In genomic region chr2:199464614-199465352, GRCh38 we compare ENCODE assay signal across 14 cellular contexts. TPM values are rescaled to one million over a fixed set of nuclear protein-coding genes. Genes with fewer than 3 reads are reported as not detected.
DNase-seq lines count a peak whose midpoint lies in the region; ATAC-seq and TF ChIP-seq lines count a peak whose summit lies in the region.
"Had no signal": no experiment of that assay in that cellular context is flagged by ENCODE, and none has a peak within 500 bp of the region (broad histone marks: within the 10 kb centered on the region; RNA-seq: fewer than 3 reads in every experiment).

No MANE protein-coding gene starts in this region.

- H3K36me3 ChIP-seq in iPS-15b (ENCODE audit: control insufficient read depth, insufficient read depth, low read length): no peaks in the 10 kb centered on the region
- H3K36me3 ChIP-seq in upper lobe of right lung: no peaks in the 10 kb centered on the region

- CTCF ChIA-PET in activated CD4-positive, alpha-beta T cell treated with anti-CD3 and anti-CD28 coated beads for 36 hours (lab: Charles Lee): interaction anchor here (0.6 to 1.1 kb wide), 3 partner anchors 9 to 275 kb away, joined by 3 read pairs; no protein-coding TSS in a partner anchor
- CTCF ChIA-PET in WTC11 (lab: Charles Lee): interaction anchor here (1.1 to 2.4 kb wide), 3 partner anchors 9 to 24 kb away, joined by 4 to 7 read pairs (median 6); no protein-coding TSS in a partner anchor

- no peaks in the 10 kb centered on the region for H3K36me3 Mint-ChIP-seq in activated CD4-positive, alpha-beta T cell treated with anti-CD3 and anti-CD28 coated beads for 36 hours (ENCODE audit: low read depth)
- no peaks in the 10 kb centered on the region for H3K36me3 Mint-ChIP-seq in WTC11

- no peak for TF ChIP-seq CTCF in WTC11 (IDR thresholded peaks at IDR 0.05)
- no peak for TF ChIP-seq CTCF in upper lobe of right lung (IDR thresholded peaks at IDR 0.05)

- peak overlapping the region; percentile 18 for H3K4me3 Mint-ChIP-seq in activated CD4-positive, alpha-beta T cell treated with anti-CD3 and anti-CD28 coated beads for 36 hours
- peak overlapping the region; percentile 71 for H3K4me3 Mint-ChIP-seq in WTC11

- DNase-seq in activated CD4-positive, alpha-beta T cell treated with anti-CD3 and anti-CD28 coated beads for 36 hours: peak; percentile 10
- no peak for DNase-seq in activated CD4-positive, alpha-beta T cell treated with anti-CD3 and anti-CD28 coated beads for 4 hours
- DNase-seq in WTC11 (ENCODE audit: low spot score) (no peak), retina (peak; percentile 64), dedifferentiated amniotic fluid mesenchymal stem cell (ENCODE audit: extremely low spot score) (no peak), ureter (ENCODE audit: low spot score) (no peak), upper lobe of right lung (no peak)
- DNase-seq: ACHN, dermis blood vessel endothelial cell, DMS79 treated with DMSO at 0.1 percent for 48 hours, midbrain, NCI-H1105, NCI-H748 treated with DMSO at 0.1 percent for 48 hours had no signal

- H3K27ac ChIP-seq in upper lobe of right lung: no peak overlapping the region

- H3K9me3 Mint-ChIP-seq in activated CD4-positive, alpha-beta T cell treated with anti-CD3 and anti-CD28 coated beads for 36 hours (ENCODE audit: low read depth): no peaks in the 10 kb centered on the region
- no peaks in the 10 kb centered on the region for H3K9me3 Mint-ChIP-seq in WTC11

- H3K4me1 ChIP-seq in iPS-15b (ENCODE audit: control insufficient read depth, insufficient read depth, low read length) (peaks cover 5% of the 10 kb centered on the region), upper lobe of right lung (peaks cover 23% of the 10 kb centered on the region)

- H3K27me3 Mint-ChIP-seq in activated CD4-positive, alpha-beta T cell treated with anti-CD3 and anti-CD28 coated beads for 36 hours: peaks cover 68% of the 10 kb centered on the region
- peaks cover 96% of the 10 kb centered on the region for H3K27me3 Mint-ChIP-seq in WTC11 (ENCODE audit: low read depth)

- peak overlapping the region; percentile 66 for H3K4me3 ChIP-seq in iPS-15b (ENCODE audit: low read depth, low read length)
- no peak overlapping the region for H3K4me3 ChIP-seq in upper lobe of right lung

- peak overlapping the region; percentile 17 for H3K27ac Mint-ChIP-seq in activated CD4-positive, alpha-beta T cell treated with anti-CD3 and anti-CD28 coated beads for 36 hours
- H3K27ac Mint-ChIP-seq in WTC11: no peak overlapping the region

- POLR2A ChIA-PET in activated CD4-positive, alpha-beta T cell treated with anti-CD3 and anti-CD28 coated beads for 36 hours (lab: Charles Lee): no interaction called here
- POLR2A ChIA-PET in WTC11 (lab: Charles Lee): interaction anchor here (1.0 kb wide), 1 partner anchor 9 kb away, joined by 3 read pairs; no protein-coding TSS in a partner anchor

- peaks cover 24% of the 10 kb centered on the region for H3K4me1 Mint-ChIP-seq in activated CD4-positive, alpha-beta T cell treated with anti-CD3 and anti-CD28 coated beads for 36 hours
- peaks cover 65% of the 10 kb centered on the region for H3K4me1 Mint-ChIP-seq in WTC11

- no peaks in the 10 kb centered on the region for H3K9me3 ChIP-seq in iPS-15b (ENCODE audit: control insufficient read depth, insufficient read depth, low read length)
- no peaks in the 10 kb centered on the region for H3K9me3 ChIP-seq in upper lobe of right lung

- ATAC-seq in activated CD4-positive, alpha-beta T cell treated with anti-CD3 and anti-CD28 coated beads for 36 hours: no peak
- ATAC-seq in WTC11: no peak
- no peak for ATAC-seq in upper lobe of right lung

- peaks cover 90% of the 10 kb centered on the region for H3K27me3 ChIP-seq in iPS-15b (ENCODE audit: control insufficient read depth, insufficient read depth, low read length)
- peaks cover 98% of the 10 kb centered on the region for H3K27me3 ChIP-seq in upper lobe of right lung

- intact Hi-C loops in activated CD4-positive, alpha-beta T cell treated with anti-CD3 and anti-CD28 coated beads for 36 hours (cut with DNase I, micrococcal nuclease): loop anchor here (1.0 to 10.0 kb wide), 4 partner anchors 7 to 1760 kb away; partner anchors contain the start of genes FTCDNL1 (in 1 of the 2), MARS2 (in 1 of the 2), PLCL1 (in 1 of the 2) and SATB2 (in 1 of the 2)
- intact Hi-C loops in upper lobe of right lung (cut with DNase I): no loop called here

- no peak overlapping the region for H3K9ac ChIP-seq in iPS-15b (ENCODE audit: low read depth, low read length)

TF ChIP-seq in WTC11, 78 proteins besides CTCF, POLR2A, EP300 and RAD21:
- TF ChIP-seq USF2 (CRISPR knock-in tag; IDR thresholded peaks at IDR 0.05): no peak
- no peak for TF ChIP-seq NR3C1 (CRISPR knock-in tag; conservative IDR thresholded peaks at IDR 0.05; ENCODE audit: low read depth)
- TF ChIP-seq ATF2 (CRISPR knock-in tag; IDR thresholded peaks at IDR 0.05; ENCODE audit: borderline replicate concordance, low read depth): no peak
- TF ChIP-seq MYBL2 (CRISPR knock-in tag; IDR thresholded peaks at IDR 0.05): no peak
- TF ChIP-seq NR2C2 (CRISPR knock-in tag; IDR thresholded peaks at IDR 0.05): no peak
- no peak for TF ChIP-seq JUN (CRISPR knock-in tag; IDR thresholded peaks at IDR 0.05)

RNA-seq across cellular contexts. Expression of gene SATB2, which starts 7.0 kb away (rescaled TPM):
- total RNA-seq in activated CD4-positive, alpha-beta T cell treated with anti-CD3 and anti-CD28 coated beads for 36 hours: under 1 TPM; 0.07 to 0.21 TPM
- total RNA-seq in WTC11 (2021) (14.9 to 22.1 TPM (median 16.6 TPM) in 3 replicates), ureter (2.7 TPM), upper lobe of right lung (3.9 TPM)

Comparison
In these comparisons a context has a peak if more than half of its experiments do, and no peak if none do; other contexts are left out.
1. DNase-seq: peak in activated CD4-positive, alpha-beta T cell treated with anti-CD3 and anti-CD28 coated beads for 36 hours (single experiment) and retina (single experiment); none in activated CD4-positive, alpha-beta T cell treated with anti-CD3 and anti-CD28 coated beads for 4 hours (0 of 2), WTC11 (single experiment), dedifferentiated amniotic fluid mesenchymal stem cell (single experiment), ureter (single experiment) and upper lobe of right lung (single experiment).